ENCODE assay signal across 8 cellular contexts in the genomic region with DNA sequence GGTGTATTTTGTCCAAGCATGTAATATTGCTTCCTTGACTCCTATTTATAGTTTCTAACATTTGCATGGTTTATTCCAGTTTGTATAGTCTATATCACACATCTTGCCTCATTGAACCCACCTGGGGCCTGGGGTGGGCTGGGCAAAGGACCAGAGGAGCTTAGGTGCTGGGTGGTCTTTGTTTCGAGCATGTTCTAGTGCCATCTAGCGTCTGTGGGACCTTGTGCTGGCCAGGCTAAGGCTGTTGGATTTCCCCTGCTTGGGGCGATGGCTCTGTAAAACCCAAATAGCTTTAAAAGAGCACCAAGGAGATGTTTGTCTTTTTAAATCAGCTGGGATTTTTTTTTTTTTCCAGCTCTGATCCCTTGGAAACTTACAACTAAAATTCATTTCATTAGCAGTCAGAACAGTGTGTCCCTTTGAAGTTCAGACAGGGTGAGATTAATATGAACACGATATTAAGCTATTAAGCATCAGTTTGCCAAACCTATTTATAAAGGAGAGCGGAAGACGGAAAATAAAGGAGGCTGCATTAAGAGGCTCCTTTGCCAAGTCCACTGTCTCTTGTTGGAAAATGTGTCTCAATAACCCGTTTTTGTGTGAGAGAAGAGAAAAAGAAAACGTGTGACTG.
DNase-seq lines count a peak whose midpoint lies in the region; ATAC-seq, FAIRE-seq and TF ChIP-seq lines count a peak whose summit lies in the region.

No MANE protein-coding gene starts in this region.

- no peak overlapping the region for H3K27ac Mint-ChIP-seq in activated T-helper 17 cell treated with anti-CD3 and anti-CD28 coated beads, Interleukin-2, amount 50 U/mL, for 72 hours

- H3K27ac ChIP-seq in upper lobe of right lung = no peak overlapping the region

- ATAC-seq in upper lobe of right lung = peak; percentile 66
- ATAC-seq in activated T-cell treated with anti-CD3 and anti-CD28 coated beads, Interleukin-2, amount 50 U/mL, for 4 hours = no peak
- no peak for ATAC-seq in activated T-helper 17 cell treated with anti-CD3 and anti-CD28 coated beads, Interleukin-2, amount 50 U/mL, for 72 hours (replicated peaks)

- H3K4me1 ChIP-seq in upper lobe of right lung = no peaks in the 10 kb centered on the region

- TF ChIP-seq CTCF in GM12875 (IDR thresholded peaks at IDR 0.05; ENCODE audit: borderline replicate concordance, insufficient read depth, low read depth, low read length) = peak; percentile 73
- TF ChIP-seq CTCF in bronchial epithelial cell (IDR thresholded peaks at IDR 0.05; ENCODE audit: insufficient read depth, low read length, severe bottlenecking) = peak; percentile 67
- peak; percentile 88 for TF ChIP-seq CTCF in kidney epithelial cell (IDR thresholded peaks at IDR 0.05; ENCODE audit: insufficient read depth, low read length, poor library complexity, severe bottlenecking)
- TF ChIP-seq CTCF in upper lobe of right lung (IDR thresholded peaks at IDR 0.05) = peak; percentile 69

- no peaks in the 10 kb centered on the region for H3K9me3 Mint-ChIP-seq in activated T-cell treated with anti-CD3 and anti-CD28 coated beads, Interleukin-2, amount 50 U/mL, for 4 hours
- H3K9me3 Mint-ChIP-seq in activated T-helper 17 cell treated with anti-CD3 and anti-CD28 coated beads, Interleukin-2, amount 50 U/mL, for 72 hours = no peaks in the 10 kb centered on the region

- H3K9me3 ChIP-seq in upper lobe of right lung = no peaks in the 10 kb centered on the region

- no peaks in the 10 kb centered on the region for H3K36me3 ChIP-seq in bronchial epithelial cell (ENCODE audit: control insufficient read depth, insufficient read depth, low read length)
- no peaks in the 10 kb centered on the region for H3K36me3 ChIP-seq in kidney epithelial cell (ENCODE audit: control insufficient read depth, insufficient read depth, low read length)
- H3K36me3 ChIP-seq in upper lobe of right lung = no peaks in the 10 kb centered on the region

- H3K36me3 Mint-ChIP-seq in activated T-cell treated with anti-CD3 and anti-CD28 coated beads, Interleukin-2, amount 50 U/mL, for 4 hours (ENCODE audit: insufficient read depth) = no peaks in the 10 kb centered on the region
- no peaks in the 10 kb centered on the region for H3K36me3 Mint-ChIP-seq in activated T-helper 17 cell treated with anti-CD3 and anti-CD28 coated beads, Interleukin-2, amount 50 U/mL, for 72 hours (ENCODE audit: low read depth)

- intact Hi-C loops in upper lobe of right lung (cut with DNase I) = no loop called here

- no peak overlapping the region for H3K4me3 Mint-ChIP-seq in activated T-cell treated with anti-CD3 and anti-CD28 coated beads, Interleukin-2, amount 50 U/mL, for 4 hours
- no peak overlapping the region for H3K4me3 Mint-ChIP-seq in activated T-helper 17 cell treated with anti-CD3 and anti-CD28 coated beads, Interleukin-2, amount 50 U/mL, for 72 hours

- no peak for FAIRE-seq in bronchial epithelial cell (lab: Jason Lieb, UNC)

- peaks cover 11% of the 10 kb centered on the region for H3K27me3 Mint-ChIP-seq in activated T-cell treated with anti-CD3 and anti-CD28 coated beads, Interleukin-2, amount 50 U/mL, for 4 hours (ENCODE audit: low read depth)
- H3K27me3 Mint-ChIP-seq in activated T-helper 17 cell treated with anti-CD3 and anti-CD28 coated beads, Interleukin-2, amount 50 U/mL, for 72 hours = peaks cover 12% of the 10 kb centered on the region

- DNase-seq in NCI-H2227 treated with DMSO at 0.1 percent for 48 hours (lab: John Stamatoyannopoulos, UW) (peak; percentile 76), bronchial epithelial cell (ENCODE audit: low read depth) (peak; percentile 33), kidney epithelial cell (ENCODE audit: low read depth) (no peak), upper lobe of right lung (no peak), kidney glomerular epithelial cell (lab: John Stamatoyannopoulos, UW) (no peak)
- no peak for DNase-seq in activated T-cell treated with anti-CD3 and anti-CD28 coated beads, Interleukin-2, amount 50 U/mL, for 4 hours

- H3K27me3 ChIP-seq in bronchial epithelial cell (ENCODE audit: control insufficient read depth, insufficient read depth, low read length) = no peaks in the 10 kb centered on the region
- H3K27me3 ChIP-seq in kidney epithelial cell (ENCODE audit: control insufficient read depth, insufficient read depth, low read length) = no peaks in the 10 kb centered on the region
- H3K27me3 ChIP-seq in upper lobe of right lung = no peaks in the 10 kb centered on the region

- H3K4me3 ChIP-seq in GM12875 (ENCODE audit: low read depth, low read length) = no peak overlapping the region
- no peak overlapping the region for H3K4me3 ChIP-seq in bronchial epithelial cell (ENCODE audit: low read depth, low read length)
- no peak overlapping the region for H3K4me3 ChIP-seq in kidney epithelial cell (ENCODE audit: low read depth, low read length)
- H3K4me3 ChIP-seq in upper lobe of right lung = no peak overlapping the region

- H3K4me1 Mint-ChIP-seq in activated T-cell treated with anti-CD3 and anti-CD28 coated beads, Interleukin-2, amount 50 U/mL, for 4 hours (ENCODE audit: low read depth) = no peaks in the 10 kb centered on the region
- H3K4me1 Mint-ChIP-seq in activated T-helper 17 cell treated with anti-CD3 and anti-CD28 coated beads, Interleukin-2, amount 50 U/mL, for 72 hours = no peaks in the 10 kb centered on the region

Comparison
In these comparisons a context has a peak if more than half of its experiments do, and no peak if none do; other contexts are left out.
1. DNase-seq: peak in NCI-H2227 treated with DMSO at 0.1 percent for 48 hours (single experiment) and bronchial epithelial cell (single experiment); none in kidney epithelial cell (single experiment), upper lobe of right lung (single experiment), activated T-cell treated with anti-CD3 and anti-CD28 coated beads, Interleukin-2, amount 50 U/mL, for 4 hours (single experiment) and kidney glomerular epithelial cell (single experiment).
2. Peak in every context shown above with its lines, with median percentiles within 50 percentile points of each other: CTCF ChIP-seq.